In genomic region chr5:142003266-142003800, GRCh38 we compare ENCODE assay signal across 20 cellular contexts. TPM values are rescaled to one million over a fixed set of nuclear protein-coding genes. Genes with fewer than 3 reads are reported as not detected.
DNase-seq lines count a peak whose midpoint lies in the region; ATAC-seq and TF ChIP-seq lines count a peak whose summit lies in the region.
"Had no signal": no experiment of that assay in that cellular context is flagged by ENCODE, and none has a peak within 500 bp of the region (broad histone marks: within the 10 kb centered on the region; RNA-seq: fewer than 3 reads in every experiment).

No MANE protein-coding gene starts in this region.

- H3K4me1 Mint-ChIP-seq in activated CD8-positive, alpha-beta T cell treated with anti-CD3 and anti-CD28 coated beads for 36 hours (ENCODE audit: low read depth), result peaks cover 67% of the 10 kb centered on the region
- H3K4me1 Mint-ChIP-seq in activated CD8-positive, alpha-beta T cell treated with anti-CD3 and anti-CD28 coated beads, Interleukin-2, amount 10 ng/mL, durations not matched to agents 7 days and 5 days (ENCODE audit: low read depth), result peaks cover 55% of the 10 kb centered on the region
- H3K4me1 Mint-ChIP-seq in CD4-positive, alpha-beta memory T cell, result peaks cover 16 to 27% (median 22%) of the 10 kb centered on the region in 4 donors
- peaks cover 67% of the 10 kb centered on the region for H3K4me1 Mint-ChIP-seq in activated naive CD8-positive, alpha-beta T cell treated with anti-CD3 and anti-CD28 coated beads for 36 hours
- H3K4me1 Mint-ChIP-seq in naive thymus-derived CD4-positive, alpha-beta T cell, result peaks cover 36 to 71% (median 53%) of the 10 kb centered on the region in 7 donors

- peaks cover 21% of the 10 kb centered on the region for H3K4me1 ChIP-seq in CD4-positive, alpha-beta memory T cell (ENCODE audit: insufficient read depth, low read length)
- peaks cover 9 to 49% of the 10 kb centered on the region in 2 donors for H3K4me1 ChIP-seq in naive thymus-derived CD4-positive, alpha-beta T cell (ENCODE audit: control insufficient read depth in 2 of 2, insufficient read depth in 2 of 2, low read length in 2 of 2)
- H3K4me1 ChIP-seq: A549, HAP-1 had no signal

- peak overlapping the region; percentile 84 for H3K27ac Mint-ChIP-seq in activated CD8-positive, alpha-beta T cell treated with anti-CD3 and anti-CD28 coated beads for 36 hours
- H3K27ac Mint-ChIP-seq in activated CD8-positive, alpha-beta T cell treated with anti-CD3 and anti-CD28 coated beads, Interleukin-2, amount 10 ng/mL, durations not matched to agents 7 days and 5 days, result no peak overlapping the region
- peak overlapping the region in 4 of 7 donors; percentile 18 to 63 (median 48) for H3K27ac Mint-ChIP-seq in CD4-positive, alpha-beta memory T cell
- peak overlapping the region; percentile 83 for H3K27ac Mint-ChIP-seq in activated naive CD8-positive, alpha-beta T cell treated with anti-CD3 and anti-CD28 coated beads for 36 hours
- peak overlapping the region in 8 of 9 donors; percentile 59 to 89 (median 80) for H3K27ac Mint-ChIP-seq in naive thymus-derived CD4-positive, alpha-beta T cell

- no peaks in the 10 kb centered on the region for H3K9me3 Mint-ChIP-seq in activated CD8-positive, alpha-beta T cell treated with anti-CD3 and anti-CD28 coated beads for 36 hours
- no peaks in the 10 kb centered on the region for H3K9me3 Mint-ChIP-seq in activated CD8-positive, alpha-beta T cell treated with anti-CD3 and anti-CD28 coated beads, Interleukin-2, amount 10 ng/mL, durations not matched to agents 7 days and 5 days (ENCODE audit: insufficient read depth)
- no peaks in the 10 kb centered on the region for H3K9me3 Mint-ChIP-seq in CD4-positive, alpha-beta memory T cell
- H3K9me3 Mint-ChIP-seq in activated naive CD8-positive, alpha-beta T cell treated with anti-CD3 and anti-CD28 coated beads for 36 hours, result peaks cover 3% of the 10 kb centered on the region
- H3K9me3 Mint-ChIP-seq in naive thymus-derived CD4-positive, alpha-beta T cell, result peaks cover 0 to 3% (median 0%) of the 10 kb centered on the region in 11 donors

- no peak for DNase-seq in activated CD8-positive, alpha-beta T cell treated with anti-CD3 and anti-CD28 coated beads for 36 hours
- DNase-seq in activated CD8-positive, alpha-beta T cell treated with anti-CD3 and anti-CD28 coated beads, Interleukin-2, amount 10 ng/mL, durations not matched to agents 7 days and 5 days, result no peak
- DNase-seq in CD4-positive, alpha-beta memory T cell, result no peak
- no peak for DNase-seq in activated naive CD8-positive, alpha-beta T cell treated with anti-CD3 and anti-CD28 coated beads for 36 hours
- DNase-seq in naive thymus-derived CD4-positive, alpha-beta T cell, result no peak
- DNase-seq in retina (no peak), pons (ENCODE audit: low spot score) (no peak)
- DNase-seq: DMS 273 treated with DMSO at 0.1 percent for 48 hours, GDM1, MM.1S, NCI-H1930, NCI-H2171, NCI-H446, OCI-M1 had no signal

- H3K4me3 Mint-ChIP-seq in activated CD8-positive, alpha-beta T cell treated with anti-CD3 and anti-CD28 coated beads for 36 hours, result no peak overlapping the region
- H3K4me3 Mint-ChIP-seq in activated CD8-positive, alpha-beta T cell treated with anti-CD3 and anti-CD28 coated beads, Interleukin-2, amount 10 ng/mL, durations not matched to agents 7 days and 5 days, result no peak overlapping the region
- H3K4me3 Mint-ChIP-seq in CD4-positive, alpha-beta memory T cell, result no peak overlapping the region
- H3K4me3 Mint-ChIP-seq in activated naive CD8-positive, alpha-beta T cell treated with anti-CD3 and anti-CD28 coated beads for 36 hours, result no peak overlapping the region
- peak overlapping the region in 7 of 10 donors; percentile 9 to 79 (median 67) for H3K4me3 Mint-ChIP-seq in naive thymus-derived CD4-positive, alpha-beta T cell

- peaks cover 22% of the 10 kb centered on the region for H3K36me3 ChIP-seq in CD4-positive, alpha-beta memory T cell (ENCODE audit: insufficient read depth, low read length)
- H3K36me3 ChIP-seq in naive thymus-derived CD4-positive, alpha-beta T cell (ENCODE audit: control insufficient read depth in 2 of 3, insufficient read depth in 3 of 3, low read length in 3 of 3), result peaks cover 0 to 19% (median 17%) of the 10 kb centered on the region in 3 experiments

- no peaks in the 10 kb centered on the region for H3K27me3 Mint-ChIP-seq in activated CD8-positive, alpha-beta T cell treated with anti-CD3 and anti-CD28 coated beads for 36 hours
- H3K27me3 Mint-ChIP-seq in activated CD8-positive, alpha-beta T cell treated with anti-CD3 and anti-CD28 coated beads, Interleukin-2, amount 10 ng/mL, durations not matched to agents 7 days and 5 days (ENCODE audit: low read depth), result no peaks in the 10 kb centered on the region
- no peaks in the 10 kb centered on the region for H3K27me3 Mint-ChIP-seq in CD4-positive, alpha-beta memory T cell
- no peaks in the 10 kb centered on the region for H3K27me3 Mint-ChIP-seq in activated naive CD8-positive, alpha-beta T cell treated with anti-CD3 and anti-CD28 coated beads for 36 hours
- H3K27me3 Mint-ChIP-seq in naive thymus-derived CD4-positive, alpha-beta T cell, result no peaks in the 10 kb centered on the region

- no peaks in the 10 kb centered on the region for H3K9me3 ChIP-seq in CD4-positive, alpha-beta memory T cell (ENCODE audit: control insufficient read depth in 1 of 2, low read length in 2 of 2)
- H3K9me3 ChIP-seq in naive thymus-derived CD4-positive, alpha-beta T cell (ENCODE audit: control insufficient read depth in 2 of 3, low read length in 3 of 3), result no peaks in the 10 kb centered on the region
- H3K9me3 ChIP-seq: A549, HAP-1 had no signal

- CTCF ChIA-PET in activated CD8-positive, alpha-beta T cell treated with anti-CD3 and anti-CD28 coated beads for 36 hours (lab: Charles Lee), result interaction anchor here (0.5 to 37.7 kb wide), 9 partner anchors 9 to 147 kb away, joined by 3 to 592 read pairs (median 3); partner anchors contain the start of genes GNPDA1 and RNF14
- CTCF ChIA-PET in activated CD8-positive, alpha-beta T cell treated with anti-CD3 and anti-CD28 coated beads, Interleukin-2, amount 10 ng/mL, durations not matched to agents 7 days and 5 days (lab: Charles Lee), result interaction anchor here (1.7 to 9.2 kb wide), 5 partner anchors 9 to 141 kb away, joined by 8 to 63 read pairs (median 10); partner anchors contain the start of genes GNPDA1 and RNF14
- CTCF ChIA-PET in CD4-positive, alpha-beta memory T cell (lab: Charles Lee; ENCODE audit: partially characterized antibody), result interaction anchor here (0.8 to 16.4 kb wide), 6 partner anchors 9 to 141 kb away, joined by 3 to 369 read pairs (median 3); partner anchors contain the start of gene GNPDA1
- CTCF ChIA-PET in naive thymus-derived CD4-positive, alpha-beta T cell (lab: Charles Lee), result interaction anchor here (1.0 to 1.2 kb wide), 2 partner anchors 95 to 140 kb away, joined by 5 read pairs; no protein-coding TSS in a partner anchor

- no peak overlapping the region for H3K27ac ChIP-seq in CD4-positive, alpha-beta memory T cell (ENCODE audit: low read depth, low read length)
- no peak overlapping the region for H3K27ac ChIP-seq in naive thymus-derived CD4-positive, alpha-beta T cell (ENCODE audit: low read depth, low read length)
- H3K27ac ChIP-seq: A549 had no signal

- H3K4me3 ChIP-seq in CD4-positive, alpha-beta memory T cell (ENCODE audit: low read length in 2 of 2), result no peak overlapping the region
- H3K4me3 ChIP-seq in naive thymus-derived CD4-positive, alpha-beta T cell (ENCODE audit: low read length), result no peak overlapping the region
- H3K4me3 ChIP-seq: A549; BLaER1 treated with 17β-estradiol and CSF1 and Interleukin-3, amounts not matched to agents 10 nM and 100 nM; HAP-1 had no signal

- intact Hi-C loops in activated CD8-positive, alpha-beta T cell treated with anti-CD3 and anti-CD28 coated beads for 36 hours (cut with micrococcal nuclease), result no loop called here
- intact Hi-C loops in CD4-positive, alpha-beta memory T cell (cut with micrococcal nuclease), result no loop called here
- intact Hi-C loops in naive thymus-derived CD4-positive, alpha-beta T cell (cut with micrococcal nuclease), result loop anchor here in 1 of 2 donors (10.0 kb wide), 1 partner anchor 321 kb away; the partner anchor contains the start of gene SPRY4

- H3K27me3 ChIP-seq in CD4-positive, alpha-beta memory T cell (ENCODE audit: insufficient read depth, low read length), result no peaks in the 10 kb centered on the region
- H3K27me3 ChIP-seq in naive thymus-derived CD4-positive, alpha-beta T cell (ENCODE audit: control insufficient read depth in 2 of 2, insufficient read depth in 2 of 2, low read length in 2 of 2), result no peaks in the 10 kb centered on the region

- H3K36me3 Mint-ChIP-seq in activated CD8-positive, alpha-beta T cell treated with anti-CD3 and anti-CD28 coated beads for 36 hours (ENCODE audit: low read depth), result peaks cover 79% of the 10 kb centered on the region
- H3K36me3 Mint-ChIP-seq in activated CD8-positive, alpha-beta T cell treated with anti-CD3 and anti-CD28 coated beads, Interleukin-2, amount 10 ng/mL, durations not matched to agents 7 days and 5 days (ENCODE audit: low read depth), result peaks cover 64% of the 10 kb centered on the region
- H3K36me3 Mint-ChIP-seq in CD4-positive, alpha-beta memory T cell, result peaks cover 34 to 58% of the 10 kb centered on the region in 2 donors
- peaks cover 73% of the 10 kb centered on the region for H3K36me3 Mint-ChIP-seq in activated naive CD8-positive, alpha-beta T cell treated with anti-CD3 and anti-CD28 coated beads for 36 hours
- H3K36me3 Mint-ChIP-seq in naive thymus-derived CD4-positive, alpha-beta T cell, result peaks cover 0 to 62% (median 15%) of the 10 kb centered on the region in 5 donors

- no peak for ATAC-seq in activated CD8-positive, alpha-beta T cell treated with anti-CD3 and anti-CD28 coated beads for 36 hours
- ATAC-seq in activated CD8-positive, alpha-beta T cell treated with anti-CD3 and anti-CD28 coated beads, Interleukin-2, amount 10 ng/mL, durations not matched to agents 7 days and 5 days, result no peak
- no peak for ATAC-seq in naive thymus-derived CD4-positive, alpha-beta T cell
- ATAC-seq in HG03439 (IDR thresholded peaks at IDR 0.05; ENCODE audit: unreplicated experiment), result no peak
- ATAC-seq: A549 had no signal

- TF ChIP-seq CTCF in activated CD8-positive, alpha-beta T cell treated with anti-CD3 and anti-CD28 coated beads for 36 hours (IDR thresholded peaks at IDR 0.05), result no peak

- POLR2A ChIA-PET in activated CD8-positive, alpha-beta T cell treated with anti-CD3 and anti-CD28 coated beads for 36 hours (lab: Charles Lee), result interaction anchor here (0.6 to 6.7 kb wide), 2 partner anchors 12 to 533 kb away, joined by 3 to 52 read pairs; partner anchors contain the start of gene GNPDA1
- POLR2A ChIA-PET in activated CD8-positive, alpha-beta T cell treated with anti-CD3 and anti-CD28 coated beads, Interleukin-2, amount 10 ng/mL, durations not matched to agents 7 days and 5 days (lab: Charles Lee), result interaction anchor here (1.6 kb wide), 1 partner anchor 13 kb away, joined by 7 read pairs; no protein-coding TSS in a partner anchor
- POLR2A ChIA-PET in CD4-positive, alpha-beta memory T cell (lab: Charles Lee; ENCODE audit: partially characterized antibody), result interaction anchor here (1.3 kb wide), 1 partner anchor 9 kb away, joined by 4 read pairs; the partner anchor contains the start of gene GNPDA1
- POLR2A ChIA-PET in naive thymus-derived CD4-positive, alpha-beta T cell (lab: Charles Lee), result interaction anchor here (0.7 to 2.3 kb wide), 3 partner anchors 10 to 140 kb away, joined by 3 to 7 read pairs (median 6); partner anchors contain the start of gene GNPDA1

RNA-seq across cellular contexts. Expression of gene GNPDA1, which starts 9.5 kb away (rescaled TPM):
- 10 to 100 TPM; 82.4 to 88.3 TPM for total RNA-seq in activated CD8-positive, alpha-beta T cell treated with anti-CD3 and anti-CD28 coated beads for 36 hours
- total RNA-seq in activated CD8-positive, alpha-beta T cell treated with anti-CD3 and anti-CD28 coated beads, Interleukin-2, amount 10 ng/mL, durations not matched to agents 7 days and 5 days, result 10 to 100 TPM; 34.9 to 41.0 TPM
- total RNA-seq in CD4-positive, alpha-beta memory T cell, result 10 to 100 TPM; 23.0 to 24.1 TPM
- 10 to 100 TPM; 25.8 to 38.6 TPM for polyA plus RNA-seq in CD4-positive, alpha-beta memory T cell
- total RNA-seq in activated naive CD8-positive, alpha-beta T cell treated with anti-CD3 and anti-CD28 coated beads for 36 hours, result 100 to 1,000 TPM; 140 to 148 TPM
- total RNA-seq in naive thymus-derived CD4-positive, alpha-beta T cell, result 10 to 100 TPM; 13.3 to 60.4 (median 26.4) TPM
- polyA plus RNA-seq in naive thymus-derived CD4-positive, alpha-beta T cell, result 10 to 100 TPM; 37.9 to 47.7 TPM

RNA-seq across cellular contexts. Expression of gene RNF14, which starts 34.4 kb away (rescaled TPM):
- 10 to 100 TPM; 34.1 to 35.0 TPM for total RNA-seq in activated CD8-positive, alpha-beta T cell treated with anti-CD3 and anti-CD28 coated beads for 36 hours
- total RNA-seq in activated CD8-positive, alpha-beta T cell treated with anti-CD3 and anti-CD28 coated beads, Interleukin-2, amount 10 ng/mL, durations not matched to agents 7 days and 5 days, result 10 to 100 TPM; 22.2 to 26.0 TPM
- total RNA-seq in CD4-positive, alpha-beta memory T cell, result 10 to 100 TPM; 35.4 to 38.5 TPM
- polyA plus RNA-seq in CD4-positive, alpha-beta memory T cell, result 10 to 100 TPM; 52.0 TPM
- total RNA-seq in activated naive CD8-positive, alpha-beta T cell treated with anti-CD3 and anti-CD28 coated beads for 36 hours, result 10 to 100 TPM; 44.9 to 45.4 TPM
- 10 to 100 TPM; 14.7 to 32.0 (median 24.8) TPM for total RNA-seq in naive thymus-derived CD4-positive, alpha-beta T cell
- polyA plus RNA-seq in naive thymus-derived CD4-positive, alpha-beta T cell, result 10 to 100 TPM; 33.0 to 40.2 TPM

RNA-seq across cellular contexts. Expression of gene PCDH12, which starts 45.3 kb away (rescaled TPM):
- under 1 TPM; 0.31 to 0.61 TPM for total RNA-seq in activated CD8-positive, alpha-beta T cell treated with anti-CD3 and anti-CD28 coated beads for 36 hours
- under 1 TPM; 0.26 to 0.29 TPM for total RNA-seq in activated CD8-positive, alpha-beta T cell treated with anti-CD3 and anti-CD28 coated beads, Interleukin-2, amount 10 ng/mL, durations not matched to agents 7 days and 5 days
- total RNA-seq in CD4-positive, alpha-beta memory T cell, result not detected
- polyA plus RNA-seq in CD4-positive, alpha-beta memory T cell, result under 1 TPM; 0.13 to 0.31 TPM
- 1 to 10 TPM; 1.3 to 1.5 TPM for total RNA-seq in activated naive CD8-positive, alpha-beta T cell treated with anti-CD3 and anti-CD28 coated beads for 36 hours
- 1 to 10 TPM in 1 of 5 experiments, under 1 TPM in 1, not detected in 3; 0.78 to 1.5 TPM for total RNA-seq in naive thymus-derived CD4-positive, alpha-beta T cell
- polyA plus RNA-seq in naive thymus-derived CD4-positive, alpha-beta T cell, result under 1 TPM; 0.11 to 0.29 TPM
- total RNA-seq: HT-29, RPMI7951 had no signal
- polyA plus RNA-seq: A549 had no signal

Comparison
In these comparisons a context has a peak if more than half of its experiments do, and no peak if none do; other contexts are left out.
1. H3K4me3 Mint-ChIP-seq: peak in naive thymus-derived CD4-positive, alpha-beta T cell (7 of 10); none in activated CD8-positive, alpha-beta T cell treated with anti-CD3 and anti-CD28 coated beads for 36 hours (single experiment), activated CD8-positive, alpha-beta T cell treated with anti-CD3 and anti-CD28 coated beads, Interleukin-2, amount 10 ng/mL, durations not matched to agents 7 days and 5 days (single experiment), CD4-positive, alpha-beta memory T cell (0 of 8) and activated naive CD8-positive, alpha-beta T cell treated with anti-CD3 and anti-CD28 coated beads for 36 hours (single experiment).